1 cellular context compared by ENCODE assay signal in the genomic region with DNA sequence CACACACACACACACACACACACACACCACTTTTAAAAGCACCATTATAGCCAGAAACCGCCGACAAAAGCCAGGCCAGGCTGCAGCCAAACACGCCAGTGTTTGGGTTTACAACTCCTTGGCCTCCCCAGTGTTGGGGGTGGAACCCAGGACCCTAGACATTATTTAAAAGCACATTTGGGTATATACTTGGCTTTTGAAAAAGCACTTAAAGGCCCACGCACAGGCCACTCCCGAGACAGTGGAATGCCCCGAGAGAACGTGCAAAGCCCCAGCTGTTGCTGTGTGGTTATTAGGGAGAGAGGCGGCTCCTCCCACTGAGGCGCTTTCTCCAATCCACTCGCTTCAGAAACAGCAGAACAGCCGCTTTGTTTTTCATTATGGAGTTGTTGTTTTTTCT.
TF ChIP-seq lines count a peak whose summit lies in the region.

No MANE protein-coding gene starts in this region.

TF ChIP-seq in HepG2, 621 proteins besides CTCF, POLR2A, EP300 and RAD21:
- TF ChIP-seq, protein P1, sequence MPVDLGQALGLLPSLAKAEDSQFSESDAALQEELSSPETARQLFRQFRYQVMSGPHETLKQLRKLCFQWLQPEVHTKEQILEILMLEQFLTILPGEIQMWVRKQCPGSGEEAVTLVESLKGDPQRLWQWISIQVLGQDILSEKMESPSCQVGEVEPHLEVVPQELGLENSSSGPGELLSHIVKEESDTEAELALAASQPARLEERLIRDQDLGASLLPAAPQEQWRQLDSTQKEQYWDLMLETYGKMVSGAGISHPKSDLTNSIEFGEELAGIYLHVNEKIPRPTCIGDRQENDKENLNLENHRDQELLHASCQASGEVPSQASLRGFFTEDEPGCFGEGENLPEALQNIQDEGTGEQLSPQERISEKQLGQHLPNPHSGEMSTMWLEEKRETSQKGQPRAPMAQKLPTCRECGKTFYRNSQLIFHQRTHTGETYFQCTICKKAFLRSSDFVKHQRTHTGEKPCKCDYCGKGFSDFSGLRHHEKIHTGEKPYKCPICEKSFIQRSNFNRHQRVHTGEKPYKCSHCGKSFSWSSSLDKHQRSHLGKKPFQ (CRISPR knock-in tag; IDR thresholded peaks at IDR 0.05; ENCODE audit: insufficient replicate concordance), result no peak
- TF ChIP-seq, protein P2, sequence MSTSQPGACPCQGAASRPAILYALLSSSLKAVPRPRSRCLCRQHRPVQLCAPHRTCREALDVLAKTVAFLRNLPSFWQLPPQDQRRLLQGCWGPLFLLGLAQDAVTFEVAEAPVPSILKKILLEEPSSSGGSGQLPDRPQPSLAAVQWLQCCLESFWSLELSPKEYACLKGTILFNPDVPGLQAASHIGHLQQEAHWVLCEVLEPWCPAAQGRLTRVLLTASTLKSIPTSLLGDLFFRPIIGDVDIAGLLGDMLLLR (CRISPR knock-in tag; IDR thresholded peaks at IDR 0.05), result no peak
- TF ChIP-seq SMARCC2 (IDR thresholded peaks at IDR 0.05) (no peak), SP140L (CRISPR knock-in tag; IDR thresholded peaks at IDR 0.05; ENCODE audit: borderline replicate concordance) (no peak), ZNF24 (IDR thresholded peaks at IDR 0.05) (no peak), HNRNPLL (IDR thresholded peaks at IDR 0.05; ENCODE audit: low read depth, low read length, poor library complexity, severe bottlenecking) (no peak), ZNF772 (CRISPR knock-in tag; IDR thresholded peaks at IDR 0.05) (no peak), ZZZ3 (CRISPR knock-in tag; IDR thresholded peaks at IDR 0.05; ENCODE audit: borderline replicate concordance) (no peak), ZSCAN30 (CRISPR knock-in tag; IDR thresholded peaks at IDR 0.05) (no peak), SNRNP70 (IDR thresholded peaks at IDR 0.05; ENCODE audit: low read depth, low read length) (no peak), ZFX (CRISPR knock-in tag; IDR thresholded peaks at IDR 0.05; ENCODE audit: low read depth) (no peak), NFATC3 (CRISPR knock-in tag; IDR thresholded peaks at IDR 0.05) (no peak), HHEX (CRISPR knock-in tag; IDR thresholded peaks at IDR 0.05) (no peak), THYN1 (CRISPR knock-in tag; IDR thresholded peaks at IDR 0.05; ENCODE audit: borderline replicate concordance, low read depth) (no peak), ZNF616 (CRISPR knock-in tag; IDR thresholded peaks at IDR 0.05; ENCODE audit: low read depth) (no peak)
- TF ChIP-seq, protein P3, sequence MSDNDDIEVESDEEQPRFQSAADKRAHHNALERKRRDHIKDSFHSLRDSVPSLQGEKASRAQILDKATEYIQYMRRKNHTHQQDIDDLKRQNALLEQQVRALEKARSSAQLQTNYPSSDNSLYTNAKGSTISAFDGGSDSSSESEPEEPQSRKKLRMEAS (IDR thresholded peaks at IDR 0.05), result no peak
- TF ChIP-seq, protein P4, sequence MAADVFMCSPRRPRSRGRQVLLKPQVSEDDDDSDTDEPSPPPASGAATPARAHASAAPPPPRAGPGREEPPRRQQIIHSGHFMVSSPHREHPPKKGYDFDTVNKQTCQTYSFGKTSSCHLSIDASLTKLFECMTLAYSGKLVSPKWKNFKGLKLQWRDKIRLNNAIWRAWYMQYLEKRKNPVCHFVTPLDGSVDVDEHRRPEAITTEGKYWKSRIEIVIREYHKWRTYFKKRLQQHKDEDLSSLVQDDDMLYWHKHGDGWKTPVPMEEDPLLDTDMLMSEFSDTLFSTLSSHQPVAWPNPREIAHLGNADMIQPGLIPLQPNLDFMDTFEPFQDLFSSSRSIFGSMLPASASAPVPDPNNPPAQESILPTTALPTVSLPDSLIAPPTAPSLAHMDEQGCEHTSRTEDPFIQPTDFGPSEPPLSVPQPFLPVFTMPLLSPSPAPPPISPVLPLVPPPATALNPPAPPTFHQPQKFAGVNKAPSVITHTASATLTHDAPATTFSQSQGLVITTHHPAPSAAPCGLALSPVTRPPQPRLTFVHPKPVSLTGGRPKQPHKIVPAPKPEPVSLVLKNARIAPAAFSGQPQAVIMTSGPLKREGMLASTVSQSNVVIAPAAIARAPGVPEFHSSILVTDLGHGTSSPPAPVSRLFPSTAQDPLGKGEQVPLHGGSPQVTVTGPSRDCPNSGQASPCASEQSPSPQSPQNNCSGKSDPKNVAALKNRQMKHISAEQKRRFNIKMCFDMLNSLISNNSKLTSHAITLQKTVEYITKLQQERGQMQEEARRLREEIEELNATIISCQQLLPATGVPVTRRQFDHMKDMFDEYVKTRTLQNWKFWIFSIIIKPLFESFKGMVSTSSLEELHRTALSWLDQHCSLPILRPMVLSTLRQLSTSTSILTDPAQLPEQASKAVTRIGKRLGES (CRISPR knock-in tag; IDR thresholded peaks at IDR 0.05; ENCODE audit: borderline replicate concordance), result no peak
